ENCODE assay signal across 31 cellular contexts in the genomic region with DNA sequence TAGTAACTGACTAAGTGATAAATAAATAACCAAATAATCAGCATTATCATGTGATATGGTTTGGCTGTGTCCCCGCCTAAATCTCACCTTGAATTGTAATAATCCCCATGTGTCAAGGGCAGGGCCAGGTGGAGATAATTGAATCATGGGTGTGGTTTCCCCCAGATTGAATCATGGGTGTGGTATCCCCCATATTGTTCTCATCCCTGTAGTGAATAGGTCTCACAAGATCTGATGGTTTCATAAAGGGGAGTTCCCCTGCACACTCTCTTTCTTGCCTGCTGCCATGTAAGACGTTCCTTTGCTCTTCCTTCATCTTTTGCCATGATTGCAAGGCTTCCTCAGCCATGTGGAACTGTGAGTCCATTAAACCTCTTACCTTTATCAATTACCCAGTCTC.
"Had no signal": no experiment of that assay in that cellular context is flagged by ENCODE, and none has a peak within 500 bp of the region (broad histone marks: within the 10 kb centered on the region; RNA-seq: fewer than 3 reads in every experiment).

No MANE protein-coding gene starts in this region.

- H3K27me3 Mint-ChIP-seq: progenitor cell of endocrine pancreas had no signal

- FAIRE-seq: islet of Langerhans, kidney had no signal

- H3K27me3 ChIP-seq: left lung, neural progenitor cell, neutrophil, right atrium auricular region, stomach, testis, thyroid gland, upper lobe of left lung, vagina had no signal

- H3K36me3 Mint-ChIP-seq: immature natural killer cell; mesothelial cell of epicardium; naive B cell; natural killer cell; neural progenitor cell; stimulated activated naive B cell treated with anti-CD40 and anti-IgM and Interleukin-4, amounts not matched to agents 10 μg/mL and 1 μg/mL and 100 μg/mL, for 72 hours had no signal

- H3K27ac ChIP-seq: left lung, lower lobe of right lung, neural progenitor cell, neutrophil, right atrium auricular region, skin epidermis, stomach, testis, thyroid gland, transverse colon, upper lobe of left lung, vagina had no signal

- H3K27ac Mint-ChIP-seq: immature natural killer cell; mesothelial cell of epicardium; naive B cell; natural killer cell; nephron progenitor cell; neural progenitor cell; progenitor cell of endocrine pancreas; stimulated activated naive B cell treated with anti-CD40 and anti-IgM and Interleukin-4, amounts not matched to agents 10 μg/mL and 1 μg/mL and 100 μg/mL, for 72 hours had no signal

- H3K9me3 Mint-ChIP-seq: nephron progenitor cell had no signal

- H3K4me3 ChIP-seq: left lung, lower lobe of right lung, neural progenitor cell, right atrium auricular region, skin epidermis, stomach, testis, thyroid gland, transverse colon, upper lobe of left lung, vagina had no signal

- ATAC-seq: left colon; left lung; lower lobe of right lung; natural killer cell; sciatic nerve; stimulated activated naive B cell treated with anti-CD40 and anti-IgM and Interleukin-4, amounts not matched to agents 10 μg/mL and 1 μg/mL and 100 μg/mL, for 72 hours; stimulated activated naive CD8-positive, alpha-beta T cell treated with anti-CD3 and anti-CD28 coated beads, Interleukin-15, Interleukin-2, amounts not matched to agents 100 U/mL and 50 U/mL, for 24 hours had no signal

- H3K9ac ChIP-seq: neural progenitor cell had no signal

- H3K4me1 ChIP-seq: left lung, lower lobe of right lung, neural progenitor cell, right atrium auricular region, stomach, testis, thyroid gland, transverse colon, upper lobe of left lung, vagina had no signal

- H3K36me3 ChIP-seq: left lung, lower lobe of right lung, neural progenitor cell, neutrophil, right atrium auricular region, stomach, thyroid gland, transverse colon, upper lobe of left lung, vagina had no signal

- H3K9me3 ChIP-seq: left lung, lower lobe of right lung, neutrophil, right atrium auricular region, stomach, testis, thyroid gland, transverse colon, upper lobe of left lung, vagina had no signal

- H3K4me3 Mint-ChIP-seq: immature natural killer cell; mesothelial cell of epicardium; naive B cell; natural killer cell; nephron progenitor cell; neural progenitor cell; stimulated activated naive B cell treated with anti-CD40 and anti-IgM and Interleukin-4, amounts not matched to agents 10 μg/mL and 1 μg/mL and 100 μg/mL, for 72 hours had no signal

- H2AFZ ChIP-seq: neural progenitor cell had no signal

- DNase-seq: hippocampal formation; immature natural killer cell; kidney; left colon; left lung; lower lobe of right lung; mesendoderm; naive B cell; natural killer cell; nephron progenitor cell; occipital lobe; stimulated activated CD4-positive, alpha-beta T cell treated with anti-CD3 and anti-CD28 coated beads, Interleukin-12 subunit alpha, Interleukin-12 subunit beta, amount 100 ng/mL, for 4 hours; stimulated activated CD4-positive, alpha-beta T cell treated with anti-CD3 and anti-CD28 coated beads, Interleukin-15, amount 100 ng/mL, for 24 hours; stimulated activated CD4-positive, alpha-beta T cell treated with anti-CD3 and anti-CD28 coated beads, Interleukin-2, amount 100 ng/mL, for 24 hours; stimulated activated CD4-positive, alpha-beta T cell treated with anti-CD3 and anti-CD28 coated beads, Interleukin-4, amount 100 ng/mL, for 1 hour; stimulated activated naive B cell treated with anti-CD40 and anti-IgM and Interleukin-4, amounts not matched to agents 10 μg/mL and 1 μg/mL and 100 μg/mL, for 72 hours; stimulated activated naive CD8-positive, alpha-beta T cell treated with anti-CD3 and anti-CD28 coated beads, Interleukin-15, Interleukin-2, amounts not matched to agents 100 U/mL and 50 U/mL, for 24 hours; stomach; testis; thyroid gland; transverse colon; upper lobe of left lung had no signal

- H3K4me2 ChIP-seq: neural progenitor cell had no signal

- H3K4me1 Mint-ChIP-seq: immature natural killer cell; naive B cell; natural killer cell; nephron progenitor cell; neural progenitor cell; stimulated activated naive B cell treated with anti-CD40 and anti-IgM and Interleukin-4, amounts not matched to agents 10 μg/mL and 1 μg/mL and 100 μg/mL, for 72 hours had no signal
